8 cellular contexts compared by ENCODE assay signal in the genomic region with DNA sequence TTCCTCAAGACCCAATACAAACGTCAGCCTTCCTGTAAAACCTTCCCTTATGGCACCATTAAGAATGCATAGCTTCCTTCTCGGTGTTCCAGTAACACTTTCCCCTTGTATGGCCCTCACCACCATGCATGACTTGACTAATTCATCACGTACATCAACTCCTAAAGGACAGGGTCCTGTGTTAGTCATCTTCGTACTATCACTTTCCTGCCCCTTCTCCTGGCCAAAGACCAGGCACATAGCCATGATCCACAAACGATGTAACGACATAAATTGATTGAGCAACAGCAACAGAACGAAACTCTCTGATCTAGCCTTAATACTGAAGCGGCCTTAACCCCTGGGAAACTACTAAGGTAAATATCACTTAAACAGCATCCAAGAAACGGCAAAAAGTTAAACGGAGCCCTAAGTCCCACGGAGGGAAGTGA. TPM values are rescaled to one million over a fixed set of nuclear protein-coding genes. Genes with fewer than 3 reads are reported as not detected.
DNase-seq lines count a peak whose midpoint lies in the region; ATAC-seq and TF ChIP-seq lines count a peak whose summit lies in the region.

No MANE protein-coding gene starts in this region.

- in situ Hi-C loops in gastrocnemius medialis (cut with MboI; ENCODE audit: low sequenced_read_pairs in 4 of 4), result loop anchor here in 1 of 4 donors (25.0 kb wide), 1 partner anchor 472 kb away; a partner anchor contains a TSS

- H3K36me3 ChIP-seq in cardiac muscle cell (no peaks in the 10 kb centered on the region), gastrocnemius medialis (peaks cover 0 to 9% of the 10 kb centered on the region in 2 donors)

- no peaks in the 10 kb centered on the region for H3K9me3 Mint-ChIP-seq in activated T-helper 2 cell treated with anti-CD3 and anti-CD28 coated beads, Interferon-gamma antibody, Interleukin-2, Interleukin-4, amounts not matched to agents 10 μg/mL and 5 μg/mL and 100 μg/mL, durations not matched to agents 14 hours and 24 hours and 36 hours

- H3K4me3 Mint-ChIP-seq in activated T-helper 2 cell treated with anti-CD3 and anti-CD28 coated beads, Interferon-gamma antibody, Interleukin-2, Interleukin-4, amounts not matched to agents 10 μg/mL and 5 μg/mL and 100 μg/mL, durations not matched to agents 14 hours and 24 hours and 36 hours (ENCODE audit: low read depth), result peak overlapping the region; percentile 96

- TF ChIP-seq RAD21 in Ishikawa (IDR thresholded peaks at IDR 0.05; ENCODE audit: low read depth), result no peak

- H3K27ac Mint-ChIP-seq in activated T-helper 2 cell treated with anti-CD3 and anti-CD28 coated beads, Interferon-gamma antibody, Interleukin-2, Interleukin-4, amounts not matched to agents 10 μg/mL and 5 μg/mL and 100 μg/mL, durations not matched to agents 14 hours and 24 hours and 36 hours, result peak overlapping the region; percentile 95

- peak; percentile 3 for ATAC-seq in left ventricle myocardium superior
- peak; percentile 61 to 70 for ATAC-seq in gastrocnemius medialis
- ATAC-seq in GM18907 (IDR thresholded peaks at IDR 0.05; ENCODE audit: unreplicated experiment), result no peak

- H3K36me3 Mint-ChIP-seq in activated T-helper 2 cell treated with anti-CD3 and anti-CD28 coated beads, Interferon-gamma antibody, Interleukin-2, Interleukin-4, amounts not matched to agents 10 μg/mL and 5 μg/mL and 100 μg/mL, durations not matched to agents 14 hours and 24 hours and 36 hours (ENCODE audit: low read depth), result peaks cover 42% of the 10 kb centered on the region

- no peaks in the 10 kb centered on the region for H3K27me3 ChIP-seq in cardiac muscle cell
- no peaks in the 10 kb centered on the region for H3K27me3 ChIP-seq in gastrocnemius medialis

- peaks cover 49% of the 10 kb centered on the region for H3K4me1 Mint-ChIP-seq in activated T-helper 2 cell treated with anti-CD3 and anti-CD28 coated beads, Interferon-gamma antibody, Interleukin-2, Interleukin-4, amounts not matched to agents 10 μg/mL and 5 μg/mL and 100 μg/mL, durations not matched to agents 14 hours and 24 hours and 36 hours (ENCODE audit: low read depth)

- H3K27me3 Mint-ChIP-seq in activated T-helper 2 cell treated with anti-CD3 and anti-CD28 coated beads, Interferon-gamma antibody, Interleukin-2, Interleukin-4, amounts not matched to agents 10 μg/mL and 5 μg/mL and 100 μg/mL, durations not matched to agents 14 hours and 24 hours and 36 hours (ENCODE audit: low read depth), result peaks cover 16% of the 10 kb centered on the region

- H3K27ac ChIP-seq in cardiac muscle cell, result peak overlapping the region; percentile 87
- H3K27ac ChIP-seq in gastrocnemius medialis, result peak overlapping the region; percentile 97 to 99 (median 97)

- H3K4me1 ChIP-seq in cardiac muscle cell (ENCODE audit: low read depth) (peaks cover 17% of the 10 kb centered on the region), gastrocnemius medialis (peaks cover 42 to 46% of the 10 kb centered on the region in 2 donors)

- H3K4me3 ChIP-seq in cardiac muscle cell (peak overlapping the region; percentile 95), gastrocnemius medialis (peak overlapping the region; percentile 72 to 98 (median 95))

- DNase-seq in cardiac muscle cell (ENCODE audit: low read depth in 1 of 2, low spot score in 1 of 2), result peak in 1 of 2 donors; percentile 69
- DNase-seq in cardiac septum (ENCODE audit: low spot score), result no peak
- no peak for DNase-seq in activated T-helper 2 cell treated with anti-CD3 and anti-CD28 coated beads, Interferon-gamma antibody, Interleukin-2, Interleukin-4, amounts not matched to agents 10 μg/mL and 5 μg/mL and 100 μg/mL, durations not matched to agents 14 hours and 24 hours and 36 hours (ENCODE audit: low spot score)
- no peak for DNase-seq in left ventricle myocardium superior
- peak in 1 of 2 donors; percentile 60 for DNase-seq in gastrocnemius medialis
- DNase-seq in SK-N-DZ (ENCODE audit: low spot score), result no peak

- H3K9me3 ChIP-seq in cardiac muscle cell (ENCODE audit: low read depth) (no peaks in the 10 kb centered on the region), gastrocnemius medialis (no peaks in the 10 kb centered on the region)

- no peak for TF ChIP-seq POLR2A in gastrocnemius medialis (IDR thresholded peaks at IDR 0.05)

- intact Hi-C loops in cardiac septum (cut with DNase I) (loop anchor here (10.0 kb wide), 1 partner anchor 121 kb away; a partner anchor contains a TSS), left ventricle myocardium superior (cut with micrococcal nuclease) (no loop called here), gastrocnemius medialis (cut with DNase I; ENCODE audit: low total_unique reads) (no loop called here)
- intact Hi-C loops in activated T-helper 2 cell treated with anti-CD3 and anti-CD28 coated beads, Interferon-gamma antibody, Interleukin-2, Interleukin-4, amounts not matched to agents 10 μg/mL and 5 μg/mL and 100 μg/mL, durations not matched to agents 14 hours and 24 hours and 36 hours (cut with micrococcal nuclease), result loop anchor here (1.0 to 5.0 kb wide), 3 partner anchors 12 to 462 kb away; a partner anchor contains a TSS

- TF ChIP-seq CTCF in cardiac muscle cell (IDR thresholded peaks at IDR 0.05; ENCODE audit: low read depth, low read length) (no peak), gastrocnemius medialis (IDR thresholded peaks at IDR 0.05 in 4 of 5, conservative IDR thresholded peaks at IDR 0.05 in 1 of 5) (no peak)

- TF ChIP-seq EP300 in Ishikawa (IDR thresholded peaks at IDR 0.05; ENCODE audit: borderline replicate concordance), result no peak

TF ChIP-seq in Ishikawa, 13 proteins besides CTCF, POLR2A, EP300 and RAD21:
- 0 out of 2 replicates have a peak, but pooled peaks have one; percentile 38 for TF ChIP-seq CEBPB (IDR thresholded peaks at IDR 0.05)
- TF ChIP-seq, protein P1, sequence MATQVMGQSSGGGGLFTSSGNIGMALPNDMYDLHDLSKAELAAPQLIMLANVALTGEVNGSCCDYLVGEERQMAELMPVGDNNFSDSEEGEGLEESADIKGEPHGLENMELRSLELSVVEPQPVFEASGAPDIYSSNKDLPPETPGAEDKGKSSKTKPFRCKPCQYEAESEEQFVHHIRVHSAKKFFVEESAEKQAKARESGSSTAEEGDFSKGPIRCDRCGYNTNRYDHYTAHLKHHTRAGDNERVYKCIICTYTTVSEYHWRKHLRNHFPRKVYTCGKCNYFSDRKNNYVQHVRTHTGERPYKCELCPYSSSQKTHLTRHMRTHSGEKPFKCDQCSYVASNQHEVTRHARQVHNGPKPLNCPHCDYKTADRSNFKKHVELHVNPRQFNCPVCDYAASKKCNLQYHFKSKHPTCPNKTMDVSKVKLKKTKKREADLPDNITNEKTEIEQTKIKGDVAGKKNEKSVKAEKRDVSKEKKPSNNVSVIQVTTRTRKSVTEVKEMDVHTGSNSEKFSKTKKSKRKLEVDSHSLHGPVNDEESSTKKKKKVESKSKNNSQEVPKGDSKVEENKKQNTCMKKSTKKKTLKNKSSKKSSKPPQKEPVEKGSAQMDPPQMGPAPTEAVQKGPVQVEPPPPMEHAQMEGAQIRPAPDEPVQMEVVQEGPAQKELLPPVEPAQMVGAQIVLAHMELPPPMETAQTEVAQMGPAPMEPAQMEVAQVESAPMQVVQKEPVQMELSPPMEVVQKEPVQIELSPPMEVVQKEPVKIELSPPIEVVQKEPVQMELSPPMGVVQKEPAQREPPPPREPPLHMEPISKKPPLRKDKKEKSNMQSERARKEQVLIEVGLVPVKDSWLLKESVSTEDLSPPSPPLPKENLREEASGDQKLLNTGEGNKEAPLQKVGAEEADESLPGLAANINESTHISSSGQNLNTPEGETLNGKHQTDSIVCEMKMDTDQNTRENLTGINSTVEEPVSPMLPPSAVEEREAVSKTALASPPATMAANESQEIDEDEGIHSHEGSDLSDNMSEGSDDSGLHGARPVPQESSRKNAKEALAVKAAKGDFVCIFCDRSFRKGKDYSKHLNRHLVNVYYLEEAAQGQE (IDR thresholded peaks at IDR 0.05; ENCODE audit: low read depth), result no peak
TF ChIP-seq in Ishikawa: peak in this region for 1.

RNA-seq across cellular contexts. Expression of a gene that starts 0.6 kb away (rescaled TPM):
- total RNA-seq in cardiac muscle cell (16.6 and 20.8 TPM in 2 replicates), cardiac septum (43.4 TPM), left ventricle myocardium superior (47.0 TPM), gastrocnemius medialis (10 to 100 TPM; 52.0 to 89.6 (median 69.9) TPM)
- 44.1 and 58.9 TPM in 2 replicates for polyA plus RNA-seq in cardiac muscle cell
- 75.1 and 75.4 TPM in 2 replicates for total RNA-seq in activated T-helper 2 cell treated with anti-CD3 and anti-CD28 coated beads, Interferon-gamma antibody, Interleukin-2, Interleukin-4, amounts not matched to agents 10 μg/mL and 5 μg/mL and 100 μg/mL, durations not matched to agents 14 hours and 24 hours and 36 hours
- 21.1 and 23.6 TPM in 2 replicates for polyA plus RNA-seq in SK-N-DZ (2014; cell fraction: cytosol; rRNA removed)
- polyA plus RNA-seq in SK-N-DZ (2014; cell fraction: nucleus; rRNA removed), result 20.8 and 30.3 TPM in 2 replicates

RNA-seq across cellular contexts. Expression of a gene that starts 11.3 kb away (rescaled TPM):
- 4.3 and 4.8 TPM in 2 replicates for total RNA-seq in cardiac muscle cell
- polyA plus RNA-seq in cardiac muscle cell, result 5.7 and 7.4 TPM in 2 replicates
- total RNA-seq in cardiac septum, result 12.5 TPM
- total RNA-seq in activated T-helper 2 cell treated with anti-CD3 and anti-CD28 coated beads, Interferon-gamma antibody, Interleukin-2, Interleukin-4, amounts not matched to agents 10 μg/mL and 5 μg/mL and 100 μg/mL, durations not matched to agents 14 hours and 24 hours and 36 hours, result 10.9 and 11.2 TPM in 2 replicates
- total RNA-seq in left ventricle myocardium superior, result 11.0 TPM
- 1 to 10 TPM; 2.3 to 8.6 (median 4.3) TPM for total RNA-seq in gastrocnemius medialis
- polyA plus RNA-seq in SK-N-DZ (2014; cell fraction: cytosol; rRNA removed), result 10.8 and 17.5 TPM in 2 replicates
- 6.8 and 10.5 TPM in 2 replicates for polyA plus RNA-seq in SK-N-DZ (2014; cell fraction: nucleus; rRNA removed)

Comparison
In these comparisons a context has a peak if more than half of its experiments do, and no peak if none do; other contexts are left out.
1. intact Hi-C loops: an anchor here in cardiac septum (10.0 kb wide) and activated T-helper 2 cell treated with anti-CD3 and anti-CD28 coated beads, Interferon-gamma antibody, Interleukin-2, Interleukin-4, amounts not matched to agents 10 μg/mL and 5 μg/mL and 100 μg/mL, durations not matched to agents 14 hours and 24 hours and 36 hours (1.0 to 5.0 kb wide); none called in left ventricle myocardium superior and gastrocnemius medialis.